ENCODE assay signal across 18 cellular contexts in genomic region chr16:66845791-66846221, GRCh38. TPM values are rescaled to one million over a fixed set of nuclear protein-coding genes. Genes with fewer than 3 reads are reported as not detected.
DNase-seq lines count a peak whose midpoint lies in the region; ATAC-seq and TF ChIP-seq lines count a peak whose summit lies in the region.
"Had no signal": no experiment of that assay in that cellular context is flagged by ENCODE, and none has a peak within 500 bp of the region (broad histone marks: within the 10 kb centered on the region; RNA-seq: fewer than 3 reads in every experiment).

No MANE protein-coding gene starts in this region.

- peak; percentile 26 for DNase-seq in activated CD4-positive, CD25-positive, alpha-beta regulatory T cell treated with anti-CD3 and anti-CD28 coated beads, Interleukin-2, amount 50 U/mL, for 72 hours
- DNase-seq in NCI-H146 (lab: John Stamatoyannopoulos, UW) (peak; percentile 30), posterior vena cava (ENCODE audit: low spot score) (peak; percentile 56), foreskin fibroblast (no peak), NCI-H748 (lab: John Stamatoyannopoulos, UW; ENCODE audit: unreplicated experiment) (no peak)
- DNase-seq in stimulated activated naive CD8-positive, alpha-beta T cell treated with anti-CD3 and anti-CD28 coated beads, Interleukin-15, amount 100 ng/mL, for 72 hours, result no peak
- DNase-seq: activated CD4-positive, alpha-beta memory T cell treated with anti-CD3 and anti-CD28 coated beads for 36 hours; effector memory CD4-positive, alpha-beta T cell; foreskin keratinocyte; immature natural killer cell; midbrain; stimulated activated CD4-positive, alpha-beta T cell treated with anti-CD3 and anti-CD28 coated beads, Interleukin-1b, Interleukin-23, amount 100 ng/mL, for 48 hours; T1000; upper lobe of left lung had no signal

- peaks cover 19% of the 10 kb centered on the region for H3K4me1 Mint-ChIP-seq in brain
- H3K4me1 Mint-ChIP-seq in stimulated activated naive CD8-positive, alpha-beta T cell treated with anti-CD3 and anti-CD28 coated beads, Interleukin-15, amount 100 ng/mL, for 72 hours, result peaks cover 34% of the 10 kb centered on the region

- intact Hi-C loops in posterior vena cava (cut with DNase I), result no loop called here

- H3K36me3 Mint-ChIP-seq in brain, result no peaks in the 10 kb centered on the region
- H3K36me3 Mint-ChIP-seq: activated CD4-positive, alpha-beta memory T cell treated with anti-CD3 and anti-CD28 coated beads for 36 hours had no signal

- peaks cover 77% of the 10 kb centered on the region for H3K27me3 Mint-ChIP-seq in brain
- peaks cover 68% of the 10 kb centered on the region for H3K27me3 Mint-ChIP-seq in stimulated activated naive CD8-positive, alpha-beta T cell treated with anti-CD3 and anti-CD28 coated beads, Interleukin-15, amount 100 ng/mL, for 72 hours

- H3K4me3 ChIP-seq in foreskin fibroblast (ENCODE audit: low read depth in 1 of 2, low read length in 2 of 2), result no peak overlapping the region
- H3K4me3 ChIP-seq: GM12878, upper lobe of left lung had no signal

- no peak for TF ChIP-seq CTCF in brain (conservative IDR thresholded peaks at IDR 0.05)
- no peak for TF ChIP-seq CTCF in foreskin fibroblast (IDR thresholded peaks at IDR 0.05; ENCODE audit: low read depth, low read length)

- no peak for ATAC-seq in activated CD4-positive, CD25-positive, alpha-beta regulatory T cell treated with anti-CD3 and anti-CD28 coated beads, Interleukin-2, amount 50 U/mL, for 24 hours
- no peak for ATAC-seq in stimulated activated naive CD8-positive, alpha-beta T cell treated with anti-CD3 and anti-CD28 coated beads, Interleukin-15, amount 100 ng/mL, for 72 hours
- ATAC-seq: foreskin keratinocyte had no signal

- no peaks in the 10 kb centered on the region for H3K9me3 Mint-ChIP-seq in brain
- H3K9me3 Mint-ChIP-seq in stimulated activated naive CD8-positive, alpha-beta T cell treated with anti-CD3 and anti-CD28 coated beads, Interleukin-15, amount 100 ng/mL, for 72 hours, result no peaks in the 10 kb centered on the region
- H3K9me3 Mint-ChIP-seq: activated CD4-positive, alpha-beta memory T cell treated with anti-CD3 and anti-CD28 coated beads for 36 hours had no signal

- H3K27ac Mint-ChIP-seq in brain, result peak overlapping the region in 1 of 5 experiments; percentile 9
- no peak overlapping the region for H3K27ac Mint-ChIP-seq in stimulated activated naive CD8-positive, alpha-beta T cell treated with anti-CD3 and anti-CD28 coated beads, Interleukin-15, amount 100 ng/mL, for 72 hours
- H3K27ac Mint-ChIP-seq: activated CD4-positive, alpha-beta memory T cell treated with anti-CD3 and anti-CD28 coated beads for 36 hours had no signal

- H3K4me3 Mint-ChIP-seq in brain, result peak overlapping the region; percentile 62 to 81 (median 66)
- H3K4me3 Mint-ChIP-seq in stimulated activated naive CD8-positive, alpha-beta T cell treated with anti-CD3 and anti-CD28 coated beads, Interleukin-15, amount 100 ng/mL, for 72 hours, result no peak overlapping the region
- H3K4me3 Mint-ChIP-seq: activated CD4-positive, alpha-beta memory T cell treated with anti-CD3 and anti-CD28 coated beads for 36 hours had no signal

RNA-seq across cellular contexts. Expression of gene CA7, which starts 1.6 kb away (rescaled TPM):
- polyA plus RNA-seq in brain (ENCODE audit: insufficient read depth, low read depth, low replicate concordance), result 2.3 TPM
- not detected for total RNA-seq in posterior vena cava
- total RNA-seq: Daoy, foreskin keratinocyte, GM12878, upper lobe of left lung had no signal
- polyA plus RNA-seq: foreskin keratinocyte had no signal

RNA-seq across cellular contexts. Expression of gene NAE1, which starts 15.0 kb away (rescaled TPM):
- 35.0 TPM for polyA plus RNA-seq in brain (ENCODE audit: insufficient read depth, low read depth, low replicate concordance)
- total RNA-seq in posterior vena cava, result 10 to 100 TPM; 37.4 to 37.6 TPM

RNA-seq across cellular contexts. Expression of gene PDP2, which starts 34.5 kb away (rescaled TPM):
- polyA plus RNA-seq in brain (ENCODE audit: insufficient read depth, low read depth, low replicate concordance), result 9.4 TPM
- total RNA-seq in posterior vena cava, result 1 to 10 TPM; 5.0 to 5.5 TPM

RNA-seq across cellular contexts. Expression of gene TERB1, which starts 44.4 kb away (rescaled TPM):
- polyA plus RNA-seq in brain (ENCODE audit: insufficient read depth, low read depth, low replicate concordance), result not detected
- under 1 TPM in 1 of 2 donors, not detected in 1; 0.28 TPM for total RNA-seq in posterior vena cava
- total RNA-seq: activated CD4-positive, alpha-beta memory T cell treated with anti-CD3 and anti-CD28 coated beads for 36 hours had no signal
- polyA plus RNA-seq: foreskin keratinocyte had no signal

Comparison
In these comparisons a context has a peak if more than half of its experiments do, and no peak if none do; other contexts are left out.
1. DNase-seq: peak in activated CD4-positive, CD25-positive, alpha-beta regulatory T cell treated with anti-CD3 and anti-CD28 coated beads, Interleukin-2, amount 50 U/mL, for 72 hours (single experiment), NCI-H146 (single experiment) and posterior vena cava (single experiment); none in stimulated activated naive CD8-positive, alpha-beta T cell treated with anti-CD3 and anti-CD28 coated beads, Interleukin-15, amount 100 ng/mL, for 72 hours (0 of 2), foreskin fibroblast (0 of 2) and NCI-H748 (single experiment).
2. H3K4me3 Mint-ChIP-seq: peak in brain (5 of 5); none in stimulated activated naive CD8-positive, alpha-beta T cell treated with anti-CD3 and anti-CD28 coated beads, Interleukin-15, amount 100 ng/mL, for 72 hours (0 of 2).